ENCODE assay signal across 10 cellular contexts in the genomic region with DNA sequence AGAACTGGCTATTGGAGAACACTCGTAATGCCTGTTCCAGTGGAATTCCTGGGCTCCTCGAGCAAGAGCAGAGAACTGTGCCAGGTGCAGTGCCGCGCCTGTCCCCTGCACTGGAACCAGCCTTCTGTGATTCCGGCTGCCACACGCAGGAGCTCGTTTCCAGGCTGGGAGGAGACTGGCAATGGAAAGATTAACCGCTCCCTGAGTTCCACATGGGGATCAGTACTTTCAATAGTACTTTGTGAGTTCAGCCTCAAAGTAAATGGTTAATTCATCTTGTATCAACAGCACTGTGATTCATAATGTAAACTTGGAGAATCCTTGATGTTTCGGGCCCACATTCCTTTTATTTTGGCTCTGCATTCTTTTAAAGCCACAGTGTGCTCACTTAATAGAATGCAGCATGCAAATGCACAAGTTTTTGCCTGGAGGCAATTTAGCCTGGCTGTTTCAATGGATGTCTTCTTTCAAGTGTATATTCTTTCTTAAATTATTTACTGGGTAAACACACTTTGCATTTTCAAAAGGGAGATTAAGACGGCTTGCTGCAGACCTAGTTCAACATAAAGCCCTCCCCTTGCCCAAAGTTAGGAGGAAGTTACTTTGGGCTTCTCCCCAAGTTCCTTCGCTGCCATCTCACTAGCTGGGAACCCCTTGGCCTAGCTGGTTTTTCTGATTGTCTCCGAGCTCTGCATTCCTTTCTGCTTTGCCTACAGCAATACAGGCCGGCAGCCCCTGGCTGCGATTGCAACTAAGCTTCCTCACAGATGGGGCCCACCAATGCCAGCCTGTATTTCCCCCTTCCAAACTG.
DNase-seq lines count a peak whose midpoint lies in the region; ATAC-seq and TF ChIP-seq lines count a peak whose summit lies in the region.
"Had no signal": no experiment of that assay in that cellular context is flagged by ENCODE, and none has a peak within 500 bp of the region (broad histone marks: within the 10 kb centered on the region; RNA-seq: fewer than 3 reads in every experiment).

No MANE protein-coding gene starts in this region.

- DNase-seq in COLO829 (ENCODE audit: low spot score) (peak; percentile 87), Panc1 (ENCODE audit: low read depth, low spot score) (peak; percentile 62), fibroblast of lung (ENCODE audit: low read depth in 2 of 2) (peak; percentile 93 to 97), omental fat pad (ENCODE audit: low spot score) (no peak), DMS153 treated with DMSO at 0.1 percent for 48 hours (lab: John Stamatoyannopoulos, UW; ENCODE audit: unreplicated experiment) (no peak)
- DNase-seq in activated naive CD8-positive, alpha-beta T cell treated with anti-CD3 and anti-CD28 coated beads for 36 hours = no peak
- DNase-seq in effector memory CD8-positive, alpha-beta T cell = no peak
- DNase-seq: activated naive CD8-positive, alpha-beta T cell treated with anti-CD3 and anti-CD28 coated beads, Interleukin-2, amount 10 ng/mL, durations not matched to agents 7 days and 5 days had no signal

- ATAC-seq in Panc1 (peak; percentile 91), omental fat pad (ENCODE audit: low FRiP score) (peak; percentile 66), HG02938 (IDR thresholded peaks at IDR 0.05; ENCODE audit: unreplicated experiment) (no peak)
- no peak for ATAC-seq in effector memory CD8-positive, alpha-beta T cell (replicated peaks)
- ATAC-seq: GM12878 had no signal

- POLR2A ChIA-PET in Panc1 (lab: Charles Lee) = interaction anchor here (0.5 kb wide), 1 partner anchor 137 kb away, joined by 10 read pairs; no protein-coding TSS in a partner anchor

- peaks cover 13% of the 10 kb centered on the region for H3K36me3 Mint-ChIP-seq in activated naive CD8-positive, alpha-beta T cell treated with anti-CD3 and anti-CD28 coated beads for 36 hours
- peaks cover 19% of the 10 kb centered on the region for H3K36me3 Mint-ChIP-seq in effector memory CD8-positive, alpha-beta T cell (ENCODE audit: insufficient read depth)

- in situ Hi-C loops in Panc1 (cut with HindIII; ENCODE audit: low pct_unique_long_range_greater_than_20kb, low sequenced_read_pairs) = no loop called here

- no peaks in the 10 kb centered on the region for H3K27me3 Mint-ChIP-seq in activated naive CD8-positive, alpha-beta T cell treated with anti-CD3 and anti-CD28 coated beads for 36 hours
- H3K27me3 Mint-ChIP-seq in effector memory CD8-positive, alpha-beta T cell = no peaks in the 10 kb centered on the region
- H3K27me3 Mint-ChIP-seq: activated naive CD8-positive, alpha-beta T cell treated with anti-CD3 and anti-CD28 coated beads, Interleukin-2, amount 10 ng/mL, durations not matched to agents 7 days and 5 days had no signal

- H3K27ac ChIP-seq in Panc1 (ENCODE audit: low read length) (peak overlapping the region; percentile 71), fibroblast of lung (ENCODE audit: insufficient read depth, low read length) (peak overlapping the region; percentile 49)

- CTCF ChIA-PET in Panc1 (lab: Charles Lee) = no interaction called here

- no peaks in the 10 kb centered on the region for H3K79me2 ChIP-seq in fibroblast of lung (ENCODE audit: control insufficient read depth, insufficient read depth, low read length)

- H4K20me1 ChIP-seq in fibroblast of lung (ENCODE audit: control insufficient read depth, extremely low read depth, insufficient read depth, low read length) = no peaks in the 10 kb centered on the region

- H2AFZ ChIP-seq in fibroblast of lung (ENCODE audit: low read length) = no peak overlapping the region

- TF ChIP-seq CTCF in Panc1 (IDR thresholded peaks at IDR 0.05) (no peak), fibroblast of lung (conservative IDR thresholded peaks at IDR 0.05 in 1 of 2, IDR thresholded peaks at IDR 0.05 in 1 of 2; ENCODE audit: low read depth in 1 of 2, low read length in 2 of 2) (no peak), omental fat pad (IDR thresholded peaks at IDR 0.05) (no peak)

- H3K4me3 ChIP-seq in Panc1 (ENCODE audit: low read depth in 2 of 2, low read length in 2 of 2) = peak overlapping the region in 1 of 2 experiments; percentile 8; a peak in 2 of 4 replicates
- H3K4me3 ChIP-seq in fibroblast of lung (replicated peaks in 1 of 4; ENCODE audit: control extremely low read depth in 1 of 4, insufficient read depth in 1 of 4, low read depth in 3 of 4, low read length in 4 of 4) = peak overlapping the region in 3 of 4 experiments; percentile 15 to 45 (median 22)
- H3K4me3 ChIP-seq: GM12878 had no signal

- peak overlapping the region; percentile 81 for H3K4me2 ChIP-seq in fibroblast of lung (ENCODE audit: extremely low read depth, insufficient read depth, low read length)

- H3K27me3 ChIP-seq in Panc1 (ENCODE audit: control insufficient read depth, insufficient read depth, low read length) = no peaks in the 10 kb centered on the region
- no peaks in the 10 kb centered on the region for H3K27me3 ChIP-seq in fibroblast of lung (ENCODE audit: control insufficient read depth, insufficient read depth, low read length)

- no peaks in the 10 kb centered on the region for H3K9me3 Mint-ChIP-seq in activated naive CD8-positive, alpha-beta T cell treated with anti-CD3 and anti-CD28 coated beads for 36 hours
- no peaks in the 10 kb centered on the region for H3K9me3 Mint-ChIP-seq in effector memory CD8-positive, alpha-beta T cell
- H3K9me3 Mint-ChIP-seq: activated naive CD8-positive, alpha-beta T cell treated with anti-CD3 and anti-CD28 coated beads, Interleukin-2, amount 10 ng/mL, durations not matched to agents 7 days and 5 days had no signal

- no peak overlapping the region for H3K27ac Mint-ChIP-seq in activated naive CD8-positive, alpha-beta T cell treated with anti-CD3 and anti-CD28 coated beads for 36 hours
- H3K27ac Mint-ChIP-seq in effector memory CD8-positive, alpha-beta T cell = no peak overlapping the region
- H3K27ac Mint-ChIP-seq: activated naive CD8-positive, alpha-beta T cell treated with anti-CD3 and anti-CD28 coated beads, Interleukin-2, amount 10 ng/mL, durations not matched to agents 7 days and 5 days had no signal

- H3K36me3 ChIP-seq in Panc1 (ENCODE audit: control insufficient read depth, insufficient read depth, low read length) (no peaks in the 10 kb centered on the region), fibroblast of lung (ENCODE audit: control insufficient read depth, insufficient read depth, low read length) (no peaks in the 10 kb centered on the region)

- H3K9me3 ChIP-seq in Panc1 (ENCODE audit: control insufficient read depth, insufficient read depth, low read depth, low read length) (no peaks in the 10 kb centered on the region), fibroblast of lung (ENCODE audit: control insufficient read depth, insufficient read depth, low read depth, low read length) (no peaks in the 10 kb centered on the region)

- H3K4me1 Mint-ChIP-seq in activated naive CD8-positive, alpha-beta T cell treated with anti-CD3 and anti-CD28 coated beads for 36 hours = peaks cover 12% of the 10 kb centered on the region
- peaks cover 9 to 11% of the 10 kb centered on the region in 2 donors for H3K4me1 Mint-ChIP-seq in effector memory CD8-positive, alpha-beta T cell (ENCODE audit: low read depth in 2 of 2)

- H3K4me3 Mint-ChIP-seq in activated naive CD8-positive, alpha-beta T cell treated with anti-CD3 and anti-CD28 coated beads for 36 hours = no peak overlapping the region
- H3K4me3 Mint-ChIP-seq in effector memory CD8-positive, alpha-beta T cell = no peak overlapping the region
- H3K4me3 Mint-ChIP-seq: activated naive CD8-positive, alpha-beta T cell treated with anti-CD3 and anti-CD28 coated beads, Interleukin-2, amount 10 ng/mL, durations not matched to agents 7 days and 5 days had no signal

- H3K4me1 ChIP-seq in Panc1 (ENCODE audit: control insufficient read depth, insufficient read depth, low read length) = peaks cover 23% of the 10 kb centered on the region
- H3K4me1 ChIP-seq in fibroblast of lung (ENCODE audit: control insufficient read depth, extremely low read depth, insufficient read depth, low read length) = peaks cover 17% of the 10 kb centered on the region

- BruUV-seq in Panc1 (replicated peaks; lab: Mats Ljungman, UMichigan) = no TSS peak

- peak overlapping the region; percentile 9 for H3K9ac ChIP-seq in fibroblast of lung (ENCODE audit: insufficient read depth, low read length)

- intact Hi-C loops in Panc1 (cut with micrococcal nuclease; ENCODE audit: unreplicated experiment) = no loop called here

Comparison
In these comparisons a context has a peak if more than half of its experiments do, and no peak if none do; other contexts are left out.
1. DNase-seq: peak in COLO829 (single experiment), Panc1 (single experiment) and fibroblast of lung (2 of 2); none in omental fat pad (single experiment), activated naive CD8-positive, alpha-beta T cell treated with anti-CD3 and anti-CD28 coated beads for 36 hours (single experiment), effector memory CD8-positive, alpha-beta T cell (0 of 3) and DMS153 treated with DMSO at 0.1 percent for 48 hours (single experiment).
2. ATAC-seq: peak in Panc1 (single experiment) and omental fat pad (single experiment); none in HG02938 (single experiment) and effector memory CD8-positive, alpha-beta T cell (single experiment).